Comparison of ENCODE assay signal across 1 cellular context in the genomic region with DNA sequence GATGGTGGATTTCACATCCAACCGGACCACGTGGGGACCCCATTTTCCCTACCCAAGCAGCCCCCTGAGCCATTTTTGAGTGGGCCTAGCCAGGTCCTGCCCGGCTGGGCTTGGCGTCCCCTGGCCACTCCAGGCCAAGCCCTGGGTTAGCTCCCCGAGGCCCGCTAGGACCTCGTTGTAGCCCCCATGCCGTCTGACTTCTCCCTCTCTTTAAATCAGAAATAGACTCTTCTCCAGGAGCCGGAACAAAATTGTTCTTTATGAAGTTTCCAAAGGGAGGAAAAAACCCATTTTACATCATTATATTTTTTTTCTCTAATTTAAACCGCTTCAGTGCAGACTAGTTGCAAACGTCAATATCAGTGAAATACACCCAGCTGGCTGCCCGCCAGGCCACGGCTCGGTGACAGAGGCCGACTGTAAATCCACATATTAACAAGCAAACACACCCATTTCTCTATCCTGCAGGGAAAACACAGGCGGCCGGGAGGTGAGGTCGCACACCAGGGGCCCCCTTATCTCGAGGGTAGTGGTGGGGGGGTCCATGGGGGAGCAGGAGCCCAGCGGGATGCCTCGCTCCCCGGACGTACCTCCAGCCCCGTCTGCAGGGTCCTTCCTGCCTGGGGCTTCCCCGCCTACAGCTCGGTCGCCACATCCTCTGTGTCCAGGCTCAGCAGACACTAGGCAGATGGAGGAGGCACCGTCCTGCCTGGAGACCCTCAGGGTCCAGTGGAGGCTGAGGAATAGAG.
TF ChIP-seq lines count a peak whose summit lies in the region.

No MANE protein-coding gene starts in this region.

TF ChIP-seq in IMR-90, 13 proteins besides CTCF, POLR2A, EP300 and RAD21:
- TF ChIP-seq MXI1 (IDR thresholded peaks at IDR 0.05; ENCODE audit: borderline replicate concordance, low read depth, low read length) (no peak), BHLHE40 (IDR thresholded peaks at IDR 0.05; ENCODE audit: low read depth, low read length) (no peak), RFX5 (IDR thresholded peaks at IDR 0.05; ENCODE audit: low read depth, low read length) (no peak), SMC3 (IDR thresholded peaks at IDR 0.05; ENCODE audit: low read depth, low read length) (no peak), NFE2L2 (IDR thresholded peaks at IDR 0.05; ENCODE audit: low read depth, low read length) (no peak), RCOR1 (IDR thresholded peaks at IDR 0.05; ENCODE audit: insufficient replicate concordance, low read length) (no peak), FOS (IDR thresholded peaks at IDR 0.05; ENCODE audit: low read depth, low read length) (no peak), CEBPB (IDR thresholded peaks at IDR 0.05; ENCODE audit: low read depth, low read length) (no peak)
- TF ChIP-seq, protein P1, sequence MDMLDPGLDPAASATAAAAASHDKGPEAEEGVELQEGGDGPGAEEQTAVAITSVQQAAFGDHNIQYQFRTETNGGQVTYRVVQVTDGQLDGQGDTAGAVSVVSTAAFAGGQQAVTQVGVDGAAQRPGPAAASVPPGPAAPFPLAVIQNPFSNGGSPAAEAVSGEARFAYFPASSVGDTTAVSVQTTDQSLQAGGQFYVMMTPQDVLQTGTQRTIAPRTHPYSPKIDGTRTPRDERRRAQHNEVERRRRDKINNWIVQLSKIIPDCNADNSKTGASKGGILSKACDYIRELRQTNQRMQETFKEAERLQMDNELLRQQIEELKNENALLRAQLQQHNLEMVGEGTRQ (IDR thresholded peaks at IDR 0.05; ENCODE audit: low read depth, low read length), result no peak
